In genomic region chr3:56130036-56130435, GRCh38 we compare ENCODE assay signal across 21 cellular contexts.
"Had no signal": no experiment of that assay in that cellular context is flagged by ENCODE, and none has a peak within 500 bp of the region (broad histone marks: within the 10 kb centered on the region; RNA-seq: fewer than 3 reads in every experiment).

No MANE protein-coding gene starts in this region.

- ATAC-seq: naive thymus-derived CD8-positive, alpha-beta T cell; right cardiac atrium; sciatic nerve; stimulated activated naive B cell treated with anti-CD40 and anti-IgM and Interleukin-4, amounts not matched to agents 10 μg/mL and 1 μg/mL and 100 μg/mL, for 72 hours; stimulated activated naive CD8-positive, alpha-beta T cell treated with anti-CD3 and anti-CD28 coated beads, Interleukin-15, Interleukin-2, amounts not matched to agents 100 U/mL and 50 U/mL, for 24 hours had no signal

- H3K27ac Mint-ChIP-seq: naive thymus-derived CD8-positive, alpha-beta T cell; progenitor cell of endocrine pancreas; stimulated activated naive B cell treated with anti-CD40 and anti-IgM and Interleukin-4, amounts not matched to agents 10 μg/mL and 1 μg/mL and 100 μg/mL, for 72 hours; type B pancreatic cell had no signal

- H3K4me1 ChIP-seq: left ventricle myocardium inferior, uterus had no signal

- H3K4me3 ChIP-seq: left ventricle myocardium inferior, lung, ovary, skin epidermis, stomach, thoracic aorta, tibial artery, uterus had no signal

- H3K9me3 Mint-ChIP-seq: nephron, type B pancreatic cell had no signal

- H3K4me1 Mint-ChIP-seq: naive thymus-derived CD8-positive, alpha-beta T cell; stimulated activated naive B cell treated with anti-CD40 and anti-IgM and Interleukin-4, amounts not matched to agents 10 μg/mL and 1 μg/mL and 100 μg/mL, for 72 hours had no signal

- H3K36me3 ChIP-seq: left ventricle myocardium inferior, ovary, stomach, thoracic aorta, tibial artery, uterus had no signal

- H3K27me3 ChIP-seq: ovary, stomach, tibial artery, uterus had no signal

- H3K9me3 ChIP-seq: ovary, stomach, thoracic aorta, tibial artery, uterus had no signal

- H3K27ac ChIP-seq: left ventricle myocardium inferior, ovary, skin epidermis, stomach, thoracic aorta, tibial artery, uterus had no signal

- H3K36me3 Mint-ChIP-seq: naive thymus-derived CD8-positive, alpha-beta T cell; stimulated activated naive B cell treated with anti-CD40 and anti-IgM and Interleukin-4, amounts not matched to agents 10 μg/mL and 1 μg/mL and 100 μg/mL, for 72 hours; type B pancreatic cell had no signal

- H3K4me3 Mint-ChIP-seq: naive thymus-derived CD8-positive, alpha-beta T cell; nephron; stimulated activated naive B cell treated with anti-CD40 and anti-IgM and Interleukin-4, amounts not matched to agents 10 μg/mL and 1 μg/mL and 100 μg/mL, for 72 hours; type B pancreatic cell had no signal

- DNase-seq: islet precursor cell; left ventricle myocardium inferior; naive thymus-derived CD8-positive, alpha-beta T cell; ovary; right cardiac atrium; stimulated activated CD4-positive, alpha-beta T cell treated with anti-CD3 and anti-CD28 coated beads, Interleukin-12 subunit alpha, Interleukin-12 subunit beta, amount 100 ng/mL, for 4 hours; stimulated activated CD4-positive, alpha-beta T cell treated with anti-CD3 and anti-CD28 coated beads, Interleukin-15, amount 100 ng/mL, for 24 hours; stimulated activated CD4-positive, alpha-beta T cell treated with anti-CD3 and anti-CD28 coated beads, Interleukin-2, amount 100 ng/mL, for 24 hours; stimulated activated CD4-positive, alpha-beta T cell treated with anti-CD3 and anti-CD28 coated beads, Interleukin-4, amount 100 ng/mL, for 1 hour; stimulated activated naive B cell treated with anti-CD40 and anti-IgM and Interleukin-4, amounts not matched to agents 10 μg/mL and 1 μg/mL and 100 μg/mL, for 72 hours; stimulated activated naive CD8-positive, alpha-beta T cell treated with anti-CD3 and anti-CD28 coated beads, Interleukin-15, Interleukin-2, amounts not matched to agents 100 U/mL and 50 U/mL, for 24 hours; stomach; tibial artery; uterus had no signal

- H3K27me3 Mint-ChIP-seq: progenitor cell of endocrine pancreas had no signal
